ENCODE assay signal across 13 cellular contexts in genomic region chr14:103220134-103220981, GRCh38.
DNase-seq lines count a peak whose midpoint lies in the region; TF ChIP-seq lines count a peak whose summit lies in the region.
"Had no signal": no experiment of that assay in that cellular context is flagged by ENCODE, and none has a peak within 500 bp of the region (broad histone marks: within the 10 kb centered on the region; RNA-seq: fewer than 3 reads in every experiment).

No MANE protein-coding gene starts in this region.

- no peaks in the 10 kb centered on the region for H3K9me3 Mint-ChIP-seq in endothelial cell (ENCODE audit: unreplicated experiment)
- H3K9me3 Mint-ChIP-seq: activated T-cell treated with anti-CD3 and anti-CD28 coated beads, Interleukin-2, amount 50 U/mL, for 4 hours had no signal

- peak overlapping the region; percentile 80 for H3K4me2 ChIP-seq in mesenchymal stem cell (ENCODE audit: low read length, poor library complexity, severe bottlenecking)
- H3K4me2 ChIP-seq: KMS-11 had no signal

- peak overlapping the region; percentile 54 for H3K4me3 ChIP-seq in HUES48 (ENCODE audit: low read depth, low read length)
- H3K4me3 ChIP-seq in mesenchymal stem cell (ENCODE audit: insufficient read depth in 1 of 2, low read depth in 1 of 2, low read length in 2 of 2): peak overlapping the region in 1 of 2 experiments; percentile 68
- H3K4me3 ChIP-seq in subcutaneous abdominal adipose tissue (ENCODE audit: low read depth in 1 of 5, low read length in 5 of 5): peak overlapping the region in 4 of 5 donors; percentile 24 to 58 (median 46)
- H3K4me3 ChIP-seq in brain microvascular endothelial cell (ENCODE audit: low read depth, low read length): no peak overlapping the region

- H2BK15ac ChIP-seq in mesenchymal stem cell (ENCODE audit: low read depth, poor library complexity, severe bottlenecking): peak overlapping the region; percentile 46

- no peak overlapping the region for H2BK120ac ChIP-seq in mesenchymal stem cell (ENCODE audit: low read depth, low read length)

- in situ Hi-C loops in brain microvascular endothelial cell (cut with HindIII; ENCODE audit: low pct_ligation_motif_present, low sequenced_read_pairs): no loop called here

- no peak overlapping the region for H2BK5ac ChIP-seq in mesenchymal stem cell (ENCODE audit: low read depth, low read length, poor library complexity, severe bottlenecking)

- H4K8ac ChIP-seq in mesenchymal stem cell (ENCODE audit: low read length): peak overlapping the region; percentile 56

- peaks cover 3% of the 10 kb centered on the region for H3K36me3 Mint-ChIP-seq in endothelial cell (ENCODE audit: low read depth, unreplicated experiment)

- H3K27me3 ChIP-seq in HUES48 (ENCODE audit: control insufficient read depth, insufficient read depth, low read length): peaks cover 34% of the 10 kb centered on the region
- peaks cover 30 to 77% of the 10 kb centered on the region in 2 experiments for H3K27me3 ChIP-seq in mesenchymal stem cell (ENCODE audit: control insufficient read depth in 1 of 2, insufficient read depth in 1 of 2, low read length in 2 of 2)
- H3K27me3 ChIP-seq in subcutaneous abdominal adipose tissue (ENCODE audit: control insufficient read depth in 5 of 5, insufficient read depth in 4 of 5, low read length in 5 of 5): peaks cover 16 to 25% (median 19%) of the 10 kb centered on the region in 5 donors
- H3K27me3 ChIP-seq in brain microvascular endothelial cell (replicated peaks): peaks cover 26% of the 10 kb centered on the region

- H3K23ac ChIP-seq in mesenchymal stem cell (ENCODE audit: low read length in 2 of 2): no peak overlapping the region

- H3K27ac Mint-ChIP-seq in endothelial cell (ENCODE audit: unreplicated experiment): no peak overlapping the region

- peak overlapping the region in 1 of 2 experiments; percentile 18 for H3K18ac ChIP-seq in mesenchymal stem cell (ENCODE audit: low read depth in 1 of 2, low read length in 2 of 2)

- H3K4me1 ChIP-seq in HUES48 (ENCODE audit: control insufficient read depth, insufficient read depth, low read length) (peaks cover 12% of the 10 kb centered on the region; the same call in 1 of the 2 replicates), mesenchymal stem cell (ENCODE audit: control insufficient read depth, insufficient read depth, low read depth, low read length) (peaks cover 7% of the 10 kb centered on the region), subcutaneous abdominal adipose tissue (ENCODE audit: control insufficient read depth in 5 of 5, insufficient read depth in 5 of 5, low read length in 5 of 5) (peaks cover 0 to 7% (median 4%) of the 10 kb centered on the region in 5 donors)
- H3K4me1 ChIP-seq: Caco-2 had no signal

- H3K36me3 ChIP-seq in HUES48 (ENCODE audit: control insufficient read depth, insufficient read depth, low read length) (no peaks in the 10 kb centered on the region), mesenchymal stem cell (ENCODE audit: control insufficient read depth in 1 of 2, insufficient read depth in 2 of 2, low read depth in 1 of 2, low read length in 2 of 2) (peaks cover 3 to 5% of the 10 kb centered on the region in 2 experiments), subcutaneous abdominal adipose tissue (ENCODE audit: control insufficient read depth in 5 of 5, insufficient read depth in 5 of 5, low read length in 5 of 5) (no peaks in the 10 kb centered on the region), brain microvascular endothelial cell (replicated peaks) (no peaks in the 10 kb centered on the region)

- H2AK5ac ChIP-seq in mesenchymal stem cell (ENCODE audit: low read length, severe bottlenecking): no peak overlapping the region

- peaks cover 6% of the 10 kb centered on the region for H3K27me3 Mint-ChIP-seq in endothelial cell (ENCODE audit: unreplicated experiment)

- peak overlapping the region in 1 of 2 experiments; percentile 79 for H3K14ac ChIP-seq in mesenchymal stem cell (ENCODE audit: low read length in 2 of 2)

- no peaks in the 10 kb centered on the region for H3K79me1 ChIP-seq in mesenchymal stem cell (replicated peaks; ENCODE audit: low read length, poor library complexity, severe bottlenecking)

- H2BK12ac ChIP-seq in mesenchymal stem cell (ENCODE audit: low read length in 2 of 2): peak overlapping the region in 1 of 2 experiments; percentile 16

- peak overlapping the region; percentile 49 for H2AFZ ChIP-seq in mesenchymal stem cell (ENCODE audit: low read depth, low read length)

- H3K9me3 ChIP-seq in HUES48 (ENCODE audit: control insufficient read depth, insufficient read depth, low read length) (no peaks in the 10 kb centered on the region), mesenchymal stem cell (ENCODE audit: control insufficient read depth, low read length) (peaks cover 8% of the 10 kb centered on the region), subcutaneous abdominal adipose tissue (ENCODE audit: control insufficient read depth in 5 of 5, low read length in 5 of 5) (peaks cover 0 to 9% (median 6%) of the 10 kb centered on the region in 5 donors)
- H3K9me3 ChIP-seq: Caco-2 had no signal

- TF ChIP-seq CTCF in endothelial cell (IDR thresholded peaks at IDR 0.05; ENCODE audit: unreplicated experiment): no peak
- TF ChIP-seq CTCF in brain microvascular endothelial cell (IDR thresholded peaks at IDR 0.05; ENCODE audit: low read depth, low read length, missing control alignments): no peak

- H3K27ac ChIP-seq in HUES48 (ENCODE audit: low read depth, low read length): no peak overlapping the region
- H3K27ac ChIP-seq in mesenchymal stem cell (ENCODE audit: low read length, poor library complexity, severe bottlenecking): no peak overlapping the region
- no peak overlapping the region for H3K27ac ChIP-seq in subcutaneous abdominal adipose tissue (ENCODE audit: low read depth, low read length)
- H3K27ac ChIP-seq in brain microvascular endothelial cell: no peak overlapping the region
- H3K27ac ChIP-seq: KMS-11 had no signal

- peaks cover 4% of the 10 kb centered on the region for H3K4me1 Mint-ChIP-seq in endothelial cell (ENCODE audit: unreplicated experiment)

- no peak overlapping the region for H3K9ac ChIP-seq in HUES48 (ENCODE audit: low read depth, low read length)
- H3K9ac ChIP-seq in mesenchymal stem cell (ENCODE audit: low read length): no peak overlapping the region
- no peak overlapping the region for H3K9ac ChIP-seq in subcutaneous abdominal adipose tissue (ENCODE audit: low read length in 5 of 5)
- H3K9ac ChIP-seq: KMS-11 had no signal

- H4K91ac ChIP-seq in mesenchymal stem cell (ENCODE audit: low read length): peak overlapping the region; percentile 41

- WGBS in mesenchymal stem cell: 10% methylated on average over 63 of the region's 92 CpGs

- DNase-seq in endothelial cell (ENCODE audit: low spot score) (peak; percentile 21), mesenchymal stem cell (no peak), NCI-H1436 (lab: John Stamatoyannopoulos, UW) (no peak), GOT3 (lab: John Stamatoyannopoulos, UW) (no peak), brain microvascular endothelial cell (no peak)
- DNase-seq in activated CD4-positive, alpha-beta T cell treated with anti-CD3 and anti-CD28 coated beads for 48 hours: no peak
- DNase-seq: activated T-cell treated with anti-CD3 and anti-CD28 coated beads, Interleukin-2, amount 50 U/mL, for 4 hours; Caco-2; central memory CD4-positive, alpha-beta T cell; head of caudate nucleus had no signal

- no peak overlapping the region for H3K4me3 Mint-ChIP-seq in endothelial cell (ENCODE audit: unreplicated experiment)
- H3K4me3 Mint-ChIP-seq: activated T-cell treated with anti-CD3 and anti-CD28 coated beads, Interleukin-2, amount 50 U/mL, for 4 hours had no signal

- H3K4ac ChIP-seq in mesenchymal stem cell (ENCODE audit: low read depth in 1 of 2, low read length in 2 of 2): no peak overlapping the region
